In genomic region chr18:12908706-12909105, GRCh38 we compare ENCODE assay signal across 13 cellular contexts.
"Had no signal": no experiment of that assay in that cellular context is flagged by ENCODE, and none has a peak within 500 bp of the region (broad histone marks: within the 10 kb centered on the region; RNA-seq: fewer than 3 reads in every experiment).

No MANE protein-coding gene starts in this region.

- DNase-seq: activated CD4-positive, alpha-beta memory T cell treated with anti-CD3 and anti-CD28 coated beads for 36 hours; activated naive CD4-positive, alpha-beta T cell treated with anti-CD3 and anti-CD28 coated beads, Interleukin-2, amount 50 U/mL, for 16 hours; activated T-cell treated with anti-CD3 and anti-CD28 coated beads, Interleukin-2, amount 50 U/mL, for 24 hours; effector CD8-positive, alpha-beta T cell; esophagus squamous epithelium; kidney; left ventricle myocardium superior; naive thymus-derived CD8-positive, alpha-beta T cell; small intestine; T-helper 17 cell; WERI-Rb-1 had no signal

- H3K9me3 ChIP-seq: right atrium auricular region, suprapubic skin had no signal

- H3K27me3 ChIP-seq: right atrium auricular region had no signal

- H3K4me3 ChIP-seq: esophagus squamous epithelium, suprapubic skin had no signal

- H3K27ac ChIP-seq: esophagus squamous epithelium, suprapubic skin, WERI-Rb-1 had no signal

- H3K36me3 ChIP-seq: esophagus squamous epithelium, right atrium auricular region, suprapubic skin, WERI-Rb-1 had no signal
